ENCODE assay signal across 43 cellular contexts in genomic region chr7:90610105-90610504, GRCh38. TPM values are rescaled to one million over a fixed set of nuclear protein-coding genes. Genes with fewer than 3 reads are reported as not detected.
"Had no signal": no experiment of that assay in that cellular context is flagged by ENCODE, and none has a peak within 500 bp of the region (broad histone marks: within the 10 kb centered on the region; RNA-seq: fewer than 3 reads in every experiment).

No MANE protein-coding gene starts in this region.

- H3K4me3 Mint-ChIP-seq: activated CD4-positive, alpha-beta memory T cell treated with anti-CD3 and anti-CD28 coated beads, Interleukin-2, amount 10 ng/mL, durations not matched to agents 7 days and 5 days; activated CD8-positive, alpha-beta memory T cell treated with anti-CD3 and anti-CD28 coated beads, Interleukin-2, amount 10 ng/mL, durations not matched to agents 7 days and 5 days; activated naive CD8-positive, alpha-beta T cell treated with anti-CD3 and anti-CD28 coated beads for 36 hours; activated T-cell treated with anti-CD3 and anti-CD28 coated beads, Interleukin-2, amount 50 U/mL, for 72 hours; activated T-helper 17 cell treated with anti-CD3 and anti-CD28 coated beads, Interleukin-2, amount 50 U/mL, for 72 hours; IgD-negative memory B cell had no signal

- H3K27me3 Mint-ChIP-seq: activated CD4-positive, alpha-beta memory T cell treated with anti-CD3 and anti-CD28 coated beads, Interleukin-2, amount 10 ng/mL, durations not matched to agents 7 days and 5 days; activated CD8-positive, alpha-beta memory T cell treated with anti-CD3 and anti-CD28 coated beads, Interleukin-2, amount 10 ng/mL, durations not matched to agents 7 days and 5 days; IgD-negative memory B cell had no signal

- H3K27ac ChIP-seq: brain microvascular endothelial cell, Peyer's patch, WERI-Rb-1 had no signal

- H3K9me3 ChIP-seq: Peyer's patch had no signal

- H3K27ac Mint-ChIP-seq: activated CD4-positive, alpha-beta memory T cell treated with anti-CD3 and anti-CD28 coated beads, Interleukin-2, amount 10 ng/mL, durations not matched to agents 7 days and 5 days; activated CD8-positive, alpha-beta memory T cell treated with anti-CD3 and anti-CD28 coated beads, Interleukin-2, amount 10 ng/mL, durations not matched to agents 7 days and 5 days; activated naive CD8-positive, alpha-beta T cell treated with anti-CD3 and anti-CD28 coated beads for 36 hours; activated T-cell treated with anti-CD3 and anti-CD28 coated beads, Interleukin-2, amount 50 U/mL, for 72 hours; activated T-helper 17 cell treated with anti-CD3 and anti-CD28 coated beads, Interleukin-2, amount 50 U/mL, for 72 hours had no signal

- H3K4me3 ChIP-seq: Peyer's patch had no signal

- ATAC-seq: activated CD8-positive, alpha-beta memory T cell treated with anti-CD3 and anti-CD28 coated beads, Interleukin-2, amount 10 ng/mL, durations not matched to agents 7 days and 5 days; activated T-cell treated with anti-CD3 and anti-CD28 coated beads, Interleukin-2, amount 50 U/mL, for 72 hours; activated T-helper 17 cell treated with anti-CD3 and anti-CD28 coated beads, Interleukin-2, amount 50 U/mL, for 72 hours; PC-3 had no signal

- DNase-seq: activated CD4-positive, alpha-beta memory T cell treated with anti-CD3 and anti-CD28 coated beads, Interleukin-2, amount 10 ng/mL, durations not matched to agents 7 days and 5 days; activated CD4-positive, alpha-beta T cell treated with anti-CD3 and anti-CD28 coated beads for 1 hour; activated CD4-positive, alpha-beta T cell treated with anti-CD3 and anti-CD28 coated beads for 48 hours; activated CD4-positive, CD25-positive, alpha-beta regulatory T cell; activated CD8-positive, alpha-beta memory T cell treated with anti-CD3 and anti-CD28 coated beads for 24 hours; activated CD8-positive, alpha-beta memory T cell treated with anti-CD3 and anti-CD28 coated beads, Interleukin-2, amount 10 ng/mL, durations not matched to agents 7 days and 5 days; activated CD8-positive, alpha-beta memory T cell treated with anti-CD3 and anti-CD28 coated beads, Interleukin-2, amount 50 U/mL, for 48 hours; activated effector memory CD4-positive, alpha-beta T cell treated with anti-CD3 and anti-CD28 coated beads, Interleukin-2, amount 50 U/mL, for 16 hours; activated naive CD4-positive, alpha-beta T cell; activated naive CD4-positive, alpha-beta T cell treated with anti-CD3 and anti-CD28 coated beads, Interleukin-2, amount 50 U/mL, for 16 hours; activated naive CD8-positive, alpha-beta T cell treated with anti-CD3 and anti-CD28 coated beads for 36 hours; activated T-cell treated with anti-CD3 and anti-CD28 coated beads, Interleukin-2, amount 50 U/mL, for 1 hour; activated T-cell treated with anti-CD3 and anti-CD28 coated beads, Interleukin-2, amount 50 U/mL, for 72 hours; amniotic stem cell; aorta; brain microvascular endothelial cell; Kasumi-1; KBM-7; MM.1S; MV-4-11; NCI-H1092 treated with DMSO at 0.1 percent for 48 hours; NCI-H1417; NCI-H146; NCI-H187; NCI-H2029 treated with DMSO at 0.1 percent for 48 hours; NCI-H2107; NCI-H2171; NCI-H2227 treated with DMSO at 0.1 percent for 48 hours; NCI-H446; NCI-H510A treated with DMSO at 0.1 percent for 48 hours; NCI-H526 treated with DMSO at 0.1 percent for 48 hours; NCI-H82; NK-92 treated with Interleukin-12 subunit alpha and Interleukin-12 subunit beta, amount 100 ng/mL, for 24 hours; PC-3; Peyer's patch; RPMI8226; SW 1271; T-helper 1 cell; T-helper 2 cell; T-helper 9 cell; WERI-Rb-1 had no signal

- H3K27me3 ChIP-seq: brain microvascular endothelial cell, Peyer's patch had no signal

- H3K4me1 ChIP-seq: Peyer's patch had no signal

- H3K36me3 Mint-ChIP-seq: activated CD8-positive, alpha-beta memory T cell treated with anti-CD3 and anti-CD28 coated beads, Interleukin-2, amount 10 ng/mL, durations not matched to agents 7 days and 5 days; activated naive CD8-positive, alpha-beta T cell treated with anti-CD3 and anti-CD28 coated beads for 36 hours; IgD-negative memory B cell had no signal

- H3K36me3 ChIP-seq: brain microvascular endothelial cell, Peyer's patch, WERI-Rb-1 had no signal

- H3K9me3 Mint-ChIP-seq: activated CD4-positive, alpha-beta memory T cell treated with anti-CD3 and anti-CD28 coated beads, Interleukin-2, amount 10 ng/mL, durations not matched to agents 7 days and 5 days; activated naive CD8-positive, alpha-beta T cell treated with anti-CD3 and anti-CD28 coated beads for 36 hours; activated T-cell treated with anti-CD3 and anti-CD28 coated beads, Interleukin-2, amount 50 U/mL, for 72 hours; activated T-helper 17 cell treated with anti-CD3 and anti-CD28 coated beads, Interleukin-2, amount 50 U/mL, for 72 hours; IgD-negative memory B cell had no signal

- H3K4me1 Mint-ChIP-seq: activated CD4-positive, alpha-beta memory T cell treated with anti-CD3 and anti-CD28 coated beads, Interleukin-2, amount 10 ng/mL, durations not matched to agents 7 days and 5 days; activated CD8-positive, alpha-beta memory T cell treated with anti-CD3 and anti-CD28 coated beads, Interleukin-2, amount 10 ng/mL, durations not matched to agents 7 days and 5 days; activated T-helper 17 cell treated with anti-CD3 and anti-CD28 coated beads, Interleukin-2, amount 50 U/mL, for 72 hours had no signal

RNA-seq across cellular contexts. Expression of gene CDK14, which starts 14.0 kb away (rescaled TPM):
- total RNA-seq: activated CD4-positive, alpha-beta memory T cell treated with anti-CD3 and anti-CD28 coated beads, Interleukin-2, amount 10 ng/mL, durations not matched to agents 7 days and 5 days had no signal
